In the genomic region with DNA sequence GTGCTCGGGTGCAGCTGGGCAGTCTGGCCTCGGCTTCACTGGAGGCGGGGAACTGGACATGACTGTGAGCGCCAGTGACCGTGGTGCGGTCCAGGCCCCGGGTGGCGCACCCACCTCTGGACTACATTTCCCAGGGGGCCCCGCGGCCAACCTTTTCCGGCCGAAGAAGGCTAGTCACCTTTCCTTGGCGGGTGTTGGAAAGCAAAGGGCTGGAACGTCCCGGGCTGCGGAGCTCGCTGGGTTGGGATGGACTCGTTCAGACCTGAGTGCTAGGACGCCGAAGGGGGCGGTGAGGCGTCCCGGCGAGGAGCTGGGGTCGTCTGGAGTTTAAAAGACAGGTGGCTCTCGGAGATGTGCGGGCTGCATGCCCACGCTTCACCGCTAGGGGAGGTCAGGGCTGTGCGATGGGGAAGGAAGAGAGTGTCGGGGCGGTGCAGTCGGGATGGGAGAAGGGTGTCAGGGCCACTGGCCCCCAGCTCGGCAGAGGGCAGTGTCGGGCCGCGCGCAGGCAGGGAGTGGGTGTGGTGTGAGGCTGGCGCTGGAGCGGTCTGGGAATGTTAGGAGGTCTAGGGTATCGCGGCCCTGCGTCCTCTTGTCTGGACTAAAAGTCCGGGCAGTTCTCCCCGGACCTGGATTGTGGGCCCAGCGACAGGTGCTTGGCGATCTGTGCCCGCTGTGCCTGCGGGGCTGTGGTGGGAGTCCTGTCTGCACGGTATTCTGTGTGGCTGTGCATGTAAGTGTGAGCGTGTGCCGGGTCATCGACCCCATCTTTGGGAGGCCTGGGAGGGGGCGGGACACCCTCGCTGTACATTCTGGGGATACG, we compare ENCODE assay signal across 8 cellular contexts. TPM values are rescaled to one million over a fixed set of nuclear protein-coding genes. Genes with fewer than 3 reads are reported as not detected.
DNase-seq lines count a peak whose midpoint lies in the region; ATAC-seq and TF ChIP-seq lines count a peak whose summit lies in the region.

No MANE protein-coding gene starts in this region.

- H3K27me3 Mint-ChIP-seq in mesothelial cell of epicardium (ENCODE audit: low read depth): no peaks in the 10 kb centered on the region

- peaks cover 35% of the 10 kb centered on the region for H3K36me3 Mint-ChIP-seq in mesothelial cell of epicardium

- peak overlapping the region; percentile 65; the same call in 1 of the 2 replicates for H3K4me3 ChIP-seq in GM08714 (ENCODE audit: low read length)

- peak overlapping the region; percentile 87 for H3K27ac ChIP-seq in caudate nucleus (ENCODE audit: low read depth, low read length)

- H3K4me3 Mint-ChIP-seq in mesothelial cell of epicardium: no peak overlapping the region

- no peak for TF ChIP-seq CTCF in mesothelial cell of epicardium (IDR thresholded peaks at IDR 0.05; ENCODE audit: unreplicated experiment)

- no peaks in the 10 kb centered on the region for H3K4me1 Mint-ChIP-seq in mesothelial cell of epicardium

- H3K9me3 Mint-ChIP-seq in mesothelial cell of epicardium: peaks cover 44% of the 10 kb centered on the region

- ATAC-seq in HG03460 (IDR thresholded peaks at IDR 0.05; ENCODE audit: unreplicated experiment): peak; percentile 85
- no peak for ATAC-seq in GM19324 (IDR thresholded peaks at IDR 0.05; ENCODE audit: low FRiP score, unreplicated experiment)

- H3K27ac Mint-ChIP-seq in mesothelial cell of epicardium: no peak overlapping the region

- peak; percentile 51 for DNase-seq in activated CD4-positive, CD25-positive, alpha-beta regulatory T cell treated with anti-CD3 and anti-CD28 coated beads, Interleukin-2, amount 50 U/mL, for 16 hours (ENCODE audit: low read depth, low spot score)
- DNase-seq in caudate nucleus (lab: John Stamatoyannopoulos, UW): peak in 58 of 61 donors; percentile 27 to 93 (median 78)
- DNase-seq in inferior parietal cortex (ENCODE audit: extremely low spot score): peak; percentile 79
- peak; percentile 33 to 56 for DNase-seq in stimulated activated CD4-positive, alpha-beta T cell treated with anti-CD3 and anti-CD28 coated beads, Interleukin-1b, Interleukin-23, amount 100 ng/mL, for 1 hour (ENCODE audit: low read depth in 2 of 2)
- no peak for DNase-seq in mesothelial cell of epicardium (ENCODE audit: low spot score in 2 of 2, unreplicated experiment in 2 of 2)

RNA-seq across cellular contexts. Expression of gene ZNF568, which starts 57.1 kb away (rescaled TPM):
- total RNA-seq in mesothelial cell of epicardium: 9.0 to 9.8 TPM (median 9.3 TPM) in 3 replicates

RNA-seq across cellular contexts. Expression of gene ZNF829, which starts 57.1 kb away (rescaled TPM):
- total RNA-seq in mesothelial cell of epicardium: 3.0 to 3.2 TPM (median 3.2 TPM) in 3 replicates

Comparison
In these comparisons a context has a peak if more than half of its experiments do, and no peak if none do; other contexts are left out.
1. DNase-seq: peak in activated CD4-positive, CD25-positive, alpha-beta regulatory T cell treated with anti-CD3 and anti-CD28 coated beads, Interleukin-2, amount 50 U/mL, for 16 hours (single experiment), caudate nucleus (58 of 61), inferior parietal cortex (single experiment) and stimulated activated CD4-positive, alpha-beta T cell treated with anti-CD3 and anti-CD28 coated beads, Interleukin-1b, Interleukin-23, amount 100 ng/mL, for 1 hour (2 of 2); none in mesothelial cell of epicardium (0 of 2).